Comparison of ENCODE assay signal across 7 cellular contexts in genomic region chr9:6584881-6585597, GRCh38.
A peak's percentile ranks its signal among the peaks of the same experiment; 100 is the strongest.
DNase-seq lines count a peak whose midpoint lies in the region; ATAC-seq and TF ChIP-seq lines count a peak whose summit lies in the region.

No MANE protein-coding gene starts in this region.

- H3F3A ChIP-seq in Loucy (ENCODE audit: low read depth), result no peaks in the 10 kb centered on the region

- ATAC-seq in left lung, result peak; percentile 40
- ATAC-seq in HG03457 (IDR thresholded peaks at IDR 0.05; ENCODE audit: unreplicated experiment), result no peak

- H3K27ac ChIP-seq in ascending aorta (no peak overlapping the region), left lung (no peak overlapping the region), substantia nigra (ENCODE audit: low read depth, low read length, poor library complexity, severe bottlenecking) (no peak overlapping the region)

- DNase-seq in GM12865 (ENCODE audit: low read depth), result peak; percentile 65
- DNase-seq in ascending aorta (ENCODE audit: low spot score in 2 of 2), result no peak
- no peak for DNase-seq in left lung
- DNase-seq in substantia nigra (lab: John Stamatoyannopoulos, UW), result no peak
- DNase-seq in activated CD4-positive, CD25-positive, alpha-beta regulatory T cell treated with anti-CD3 and anti-CD28 coated beads, Interleukin-2, amount 50 U/mL, for 72 hours, result no peak

- TF ChIP-seq CTCF in GM12865 (IDR thresholded peaks at IDR 0.05; ENCODE audit: insufficient read depth, low read depth, low read length, missing control alignments) (peak; percentile 33), Loucy (conservative IDR thresholded peaks at IDR 0.05; ENCODE audit: low read length) (peak; percentile 69), ascending aorta (IDR thresholded peaks at IDR 0.05) (peak; percentile 11 to 51 (median 32)), left lung (IDR thresholded peaks at IDR 0.05) (peak; percentile 25 to 54)

- H3K79me2 ChIP-seq in Loucy (ENCODE audit: insufficient read depth, low read length), result no peaks in the 10 kb centered on the region

- H3K9ac ChIP-seq in Loucy (ENCODE audit: low read depth, low read length, poor library complexity, severe bottlenecking), result no peak overlapping the region

- no peak overlapping the region for H3K4me2 ChIP-seq in Loucy (ENCODE audit: low read depth, low read length, poor library complexity, severe bottlenecking)

- no peaks in the 10 kb centered on the region for H4K20me1 ChIP-seq in Loucy (ENCODE audit: insufficient read depth, low read length, poor library complexity, severe bottlenecking)

- intact Hi-C loops in ascending aorta (cut with DNase I) (loop anchor here (5.0 kb wide), 2 partner anchors 82 to 102 kb away; no protein-coding TSS in a partner anchor), left lung (cut with DNase I) (loop anchor here in 1 of 2 donors (10.0 kb wide), 1 partner anchor 80 kb away; no protein-coding TSS in a partner anchor)

- H3K9me2 ChIP-seq in Loucy (replicated peaks; ENCODE audit: low read depth, low read length), result no peaks in the 10 kb centered on the region

- H2AFZ ChIP-seq in Loucy (ENCODE audit: low read length), result no peak overlapping the region

- H3K9me3 ChIP-seq in Loucy (ENCODE audit: insufficient read depth, low read depth, low read length) (no peaks in the 10 kb centered on the region), ascending aorta (no peaks in the 10 kb centered on the region), left lung (no peaks in the 10 kb centered on the region)

- no peaks in the 10 kb centered on the region for H3K27me3 ChIP-seq in Loucy (ENCODE audit: insufficient read depth, low read length, poor library complexity, severe bottlenecking)
- no peaks in the 10 kb centered on the region for H3K27me3 ChIP-seq in ascending aorta
- no peaks in the 10 kb centered on the region for H3K27me3 ChIP-seq in left lung

- H3K4me1 ChIP-seq in Loucy (ENCODE audit: insufficient read depth, low read length, poor library complexity, severe bottlenecking) (no peaks in the 10 kb centered on the region), ascending aorta (no peaks in the 10 kb centered on the region), left lung (no peaks in the 10 kb centered on the region)

- H3K36me3 ChIP-seq in Loucy (ENCODE audit: insufficient read depth, low read length), result no peaks in the 10 kb centered on the region
- no peaks in the 10 kb centered on the region for H3K36me3 ChIP-seq in ascending aorta
- no peaks in the 10 kb centered on the region for H3K36me3 ChIP-seq in left lung

- H3K4me3 ChIP-seq in GM12865 (ENCODE audit: low read depth, low read length) (no peak overlapping the region), Loucy (ENCODE audit: low read length, poor library complexity, severe bottlenecking) (no peak overlapping the region), ascending aorta (no peak overlapping the region), left lung (no peak overlapping the region)
